ENCODE assay signal across 22 cellular contexts in the genomic region with DNA sequence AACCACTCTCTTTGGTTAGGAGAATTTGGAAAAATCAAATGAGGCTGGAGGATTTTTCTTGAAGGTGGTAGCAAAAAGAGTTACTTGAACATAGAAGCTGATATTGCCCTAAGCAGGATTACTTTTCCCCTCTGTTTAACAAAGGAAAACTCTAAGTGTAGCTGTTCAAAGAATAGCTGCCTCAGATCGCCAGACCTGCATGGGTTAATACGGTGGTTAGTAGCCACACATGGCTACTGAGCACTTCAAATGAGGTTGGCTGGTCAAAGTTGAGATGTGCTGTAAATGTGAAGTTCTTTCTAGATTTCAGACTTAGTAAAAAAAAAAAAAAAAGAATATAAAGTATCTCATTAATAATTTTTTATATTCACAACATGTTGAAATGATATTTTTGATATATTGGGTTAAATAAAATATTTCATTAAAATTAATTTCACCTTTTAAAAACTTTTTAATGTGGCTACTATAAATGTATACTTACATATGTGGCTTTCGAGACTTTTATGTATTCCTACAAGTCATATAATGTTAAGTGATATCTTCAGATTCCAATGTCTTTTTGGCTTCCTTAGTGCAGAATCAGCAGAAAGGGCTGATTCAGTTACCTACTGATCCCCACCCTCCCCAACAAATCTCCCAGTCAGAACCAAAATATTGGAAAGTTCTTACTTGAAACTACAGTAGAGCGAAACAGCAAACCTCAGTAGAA.
"Had no signal": no experiment of that assay in that cellular context is flagged by ENCODE, and none has a peak within 500 bp of the region (broad histone marks: within the 10 kb centered on the region; RNA-seq: fewer than 3 reads in every experiment).

No MANE protein-coding gene starts in this region.

- H3K79me2 ChIP-seq: parathyroid adenoma had no signal

- H3K27me3 ChIP-seq: colonic mucosa, suprapubic skin had no signal

- ATAC-seq: activated T-helper 17 cell treated with anti-CD3 and anti-CD28 coated beads, Interleukin-2, amount 50 U/mL, for 72 hours; left lung; natural killer cell; right cardiac atrium; stimulated activated memory B cell treated with anti-CD40 and anti-IgM and Interleukin-4, amounts not matched to agents 10 μg/mL and 1 μg/mL and 100 μg/mL, for 72 hours; WTC11 had no signal

- H3K4me3 ChIP-seq: colonic mucosa, dorsolateral prefrontal cortex, left lung, stomach, suprapubic skin, tibial nerve had no signal

- H3K9me3 Mint-ChIP-seq: activated naive CD8-positive, alpha-beta T cell treated with anti-CD3 and anti-CD28 coated beads, Interleukin-2, amount 10 ng/mL, durations not matched to agents 7 days and 5 days; activated T-cell treated with anti-CD3 and anti-CD28 coated beads, Interleukin-2, amount 50 U/mL, for 24 hours; activated T-helper 17 cell treated with anti-CD3 and anti-CD28 coated beads, Interleukin-2, amount 50 U/mL, for 72 hours; natural killer cell; stimulated activated memory B cell treated with anti-CD40 and anti-IgM and Interleukin-4, amounts not matched to agents 10 μg/mL and 1 μg/mL and 100 μg/mL, for 72 hours; WTC11 had no signal

- H3K36me3 ChIP-seq: colonic mucosa, left lung, stomach, suprapubic skin, tibial nerve had no signal

- H3K4me1 ChIP-seq: colonic mucosa, left lung, parathyroid adenoma, stomach, suprapubic skin had no signal

- DNase-seq: activated naive CD4-positive, alpha-beta T cell treated with Interleukin-2 at 50 U/mL for 16 hours; activated naive CD8-positive, alpha-beta T cell treated with anti-CD3 and anti-CD28 coated beads, Interleukin-2, amount 10 ng/mL, durations not matched to agents 7 days and 5 days; activated T-cell treated with anti-CD3 and anti-CD28 coated beads, Interleukin-2, amount 50 U/mL, for 24 hours; amniotic stem cell; colonic mucosa; dorsolateral prefrontal cortex; kidney glomerular epithelial cell; left lung; midbrain; natural killer cell; right cardiac atrium; stimulated activated CD4-positive, alpha-beta T cell treated with anti-CD3 and anti-CD28 coated beads, Interleukin-2, amount 100 ng/mL, for 24 hours; stomach; T-helper 1 cell; T-helper 9 cell had no signal

- H3K9ac ChIP-seq: parathyroid adenoma had no signal

- H3K27ac ChIP-seq: colonic mucosa, dorsolateral prefrontal cortex, left lung, parathyroid adenoma, stomach, suprapubic skin, tibial nerve had no signal

- H3K36me3 Mint-ChIP-seq: activated naive CD8-positive, alpha-beta T cell treated with anti-CD3 and anti-CD28 coated beads, Interleukin-2, amount 10 ng/mL, durations not matched to agents 7 days and 5 days; natural killer cell; stimulated activated memory B cell treated with anti-CD40 and anti-IgM and Interleukin-4, amounts not matched to agents 10 μg/mL and 1 μg/mL and 100 μg/mL, for 72 hours; WTC11 had no signal

- H3K9me3 ChIP-seq: colonic mucosa, left lung, suprapubic skin, tibial nerve had no signal

- H3K27ac Mint-ChIP-seq: activated naive CD8-positive, alpha-beta T cell treated with anti-CD3 and anti-CD28 coated beads, Interleukin-2, amount 10 ng/mL, durations not matched to agents 7 days and 5 days; activated T-cell treated with anti-CD3 and anti-CD28 coated beads, Interleukin-2, amount 50 U/mL, for 24 hours; activated T-helper 17 cell treated with anti-CD3 and anti-CD28 coated beads, Interleukin-2, amount 50 U/mL, for 72 hours; natural killer cell; stimulated activated memory B cell treated with anti-CD40 and anti-IgM and Interleukin-4, amounts not matched to agents 10 μg/mL and 1 μg/mL and 100 μg/mL, for 72 hours; WTC11 had no signal

- H2AFZ ChIP-seq: parathyroid adenoma had no signal

- FAIRE-seq: bronchial epithelial cell had no signal

- H3K4me3 Mint-ChIP-seq: activated naive CD8-positive, alpha-beta T cell treated with anti-CD3 and anti-CD28 coated beads, Interleukin-2, amount 10 ng/mL, durations not matched to agents 7 days and 5 days; activated T-cell treated with anti-CD3 and anti-CD28 coated beads, Interleukin-2, amount 50 U/mL, for 24 hours; activated T-helper 17 cell treated with anti-CD3 and anti-CD28 coated beads, Interleukin-2, amount 50 U/mL, for 72 hours; natural killer cell; stimulated activated memory B cell treated with anti-CD40 and anti-IgM and Interleukin-4, amounts not matched to agents 10 μg/mL and 1 μg/mL and 100 μg/mL, for 72 hours; WTC11 had no signal

- H3K27me3 Mint-ChIP-seq: activated T-helper 17 cell treated with anti-CD3 and anti-CD28 coated beads, Interleukin-2, amount 50 U/mL, for 72 hours; stimulated activated memory B cell treated with anti-CD40 and anti-IgM and Interleukin-4, amounts not matched to agents 10 μg/mL and 1 μg/mL and 100 μg/mL, for 72 hours had no signal

- H3K4me1 Mint-ChIP-seq: activated T-helper 17 cell treated with anti-CD3 and anti-CD28 coated beads, Interleukin-2, amount 50 U/mL, for 72 hours had no signal
